7 cellular contexts compared by ENCODE assay signal in the genomic region with DNA sequence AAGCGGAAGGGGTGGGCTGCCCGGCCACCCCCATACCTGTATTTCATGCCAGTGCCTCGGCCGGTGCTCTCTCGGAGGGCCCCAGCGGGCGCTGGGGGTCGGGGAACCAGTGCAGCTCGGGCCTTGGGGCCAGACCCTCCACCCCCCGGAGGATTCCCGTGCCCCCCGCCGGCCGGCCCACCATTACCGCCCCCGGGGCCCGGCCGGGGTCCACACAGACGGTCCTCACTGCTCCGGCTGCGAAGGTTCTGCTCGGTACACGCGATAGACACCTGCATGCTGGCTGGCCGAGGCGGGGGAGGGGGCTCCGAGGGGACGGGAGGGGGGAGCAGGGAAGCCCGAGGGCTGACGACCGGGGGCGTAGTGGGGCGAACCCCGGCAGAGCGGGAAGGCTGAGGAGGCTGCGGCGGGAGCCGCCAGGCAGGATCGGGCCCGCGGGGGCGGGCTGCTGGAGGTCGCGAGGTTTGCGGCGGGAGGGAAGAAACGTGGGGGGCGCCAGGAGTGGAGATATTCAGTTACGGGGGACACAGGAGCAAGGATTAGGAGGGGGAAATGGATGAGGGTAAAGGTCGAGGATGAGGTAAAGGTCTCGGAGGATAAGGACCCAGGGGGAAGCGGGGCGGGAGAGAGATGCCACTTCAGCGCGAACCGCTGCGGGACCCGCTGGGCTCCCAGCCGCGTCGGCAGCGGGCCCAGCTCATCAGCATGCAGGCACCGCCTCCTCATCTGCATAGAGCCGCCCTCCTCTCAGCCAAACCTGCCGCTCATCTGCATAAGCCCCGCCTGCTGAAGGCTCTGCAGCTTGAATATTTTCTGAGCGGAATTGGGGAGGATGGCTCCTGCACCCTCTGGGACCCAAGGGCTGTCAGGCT. TPM values are rescaled to one million over a fixed set of nuclear protein-coding genes. Genes with fewer than 3 reads are reported as not detected.
A peak's percentile ranks its signal among the peaks of the same experiment; 100 is the strongest.
DNase-seq lines count a peak whose midpoint lies in the region; ATAC-seq and TF ChIP-seq lines count a peak whose summit lies in the region.

TSS of gene KCNAB3 (minus strand) at position 699 of the 872 bp plus-strand sequence. CDS start at position 278, 421 bp downstream.

- H3K36me3 ChIP-seq in muscle layer of duodenum (ENCODE audit: control insufficient read depth in 1 of 2, insufficient read depth in 2 of 2, low read length in 2 of 2) (no peaks in the 10 kb centered on the region), uterus (no peaks in the 10 kb centered on the region), tibial artery (peaks cover 0 to 5% (median 0%) of the 10 kb centered on the region in 3 donors)

- H3K4me3 ChIP-seq in muscle layer of duodenum (ENCODE audit: low read depth in 1 of 2, low read length in 2 of 2) (peak within 1 kb of the TSS; percentile 30 to 31), uterus (peak within 1 kb of the TSS; percentile 33 to 39), tibial artery (no peak within 1 kb of the TSS)

- intact Hi-C loops in uterus (cut with DNase I; ENCODE audit: low total_unique reads) (no loop called here), tibial artery (cut with DNase I; ENCODE audit: low total_unique reads) (no loop called here)

- DNase-seq in HFFc6: peak; percentile 74
- DNase-seq in WTC11 (ENCODE audit: low spot score): peak; percentile 87
- DNase-seq in ecto neural progenitor cell (ENCODE audit: low spot score): peak; percentile 92
- peak; percentile 71 to 82 for DNase-seq in uterus
- no peak for DNase-seq in tibial artery

- ATAC-seq in WTC11 (peak; percentile 81), GM21528 (IDR thresholded peaks at IDR 0.05; ENCODE audit: low FRiP score, unreplicated experiment) (no peak)

- no peak within 1 kb of the TSS for H3K27ac ChIP-seq in muscle layer of duodenum (ENCODE audit: low read length)
- H3K27ac ChIP-seq in uterus: peak within 1 kb of the TSS; percentile 18 to 68
- no peak within 1 kb of the TSS for H3K27ac ChIP-seq in tibial artery

- H3K4me1 Mint-ChIP-seq in HFFc6 (ENCODE audit: low read depth): peaks cover 33% of the 10 kb centered on the region
- H3K4me1 Mint-ChIP-seq in WTC11: peaks cover 32% of the 10 kb centered on the region

- H3K9me3 Mint-ChIP-seq in HFFc6: no peaks in the 10 kb centered on the region
- no peaks in the 10 kb centered on the region for H3K9me3 Mint-ChIP-seq in WTC11

- H3K4me3 Mint-ChIP-seq in HFFc6: peak within 1 kb of the TSS; percentile 95
- peak within 1 kb of the TSS; percentile 100 for H3K4me3 Mint-ChIP-seq in WTC11

- H3K4me1 ChIP-seq in muscle layer of duodenum (ENCODE audit: control insufficient read depth in 1 of 2, insufficient read depth in 2 of 2, low read length in 2 of 2): peaks cover 9 to 28% of the 10 kb centered on the region in 2 donors
- peaks cover 0 to 17% of the 10 kb centered on the region in 2 donors for H3K4me1 ChIP-seq in uterus
- H3K4me1 ChIP-seq in tibial artery: peaks cover 0 to 38% (median 25%) of the 10 kb centered on the region in 4 donors

- H3K9me3 ChIP-seq in muscle layer of duodenum (ENCODE audit: control insufficient read depth in 1 of 2, low read length in 2 of 2) (no peaks in the 10 kb centered on the region), uterus (no peaks in the 10 kb centered on the region), tibial artery (no peaks in the 10 kb centered on the region)

- CTCF ChIA-PET in WTC11 (lab: Charles Lee): interaction anchor here (0.6 to 4.8 kb wide), 14 partner anchors 10 to 189 kb away, joined by 3 to 33 read pairs (median 4); partner anchors contain the start of genes ALOXE3 and NAA38

- peak in 1 of 2 donors; percentile 44 for TF ChIP-seq POLR2A in uterus (IDR thresholded peaks at IDR 0.05)

- H3K36me3 Mint-ChIP-seq in HFFc6 (ENCODE audit: low read depth) (peaks cover 12% of the 10 kb centered on the region), WTC11 (no peaks in the 10 kb centered on the region)

- H3K27me3 Mint-ChIP-seq in HFFc6 (ENCODE audit: insufficient read depth) (peaks cover 2% of the 10 kb centered on the region; the same call in 1 of the 2 replicates), WTC11 (ENCODE audit: low read depth) (peaks cover 61% of the 10 kb centered on the region)

- no peaks in the 10 kb centered on the region for H3K27me3 ChIP-seq in muscle layer of duodenum (ENCODE audit: low read depth, low read length)
- H3K27me3 ChIP-seq in uterus: no peaks in the 10 kb centered on the region
- peaks cover 0 to 10% of the 10 kb centered on the region in 2 donors for H3K27me3 ChIP-seq in tibial artery

- H3K27ac Mint-ChIP-seq in HFFc6 (peak within 1 kb of the TSS; percentile 83), WTC11 (no peak within 1 kb of the TSS)

- POLR2A ChIA-PET in WTC11 (lab: Charles Lee): interaction anchor here (1.4 kb wide), 1 partner anchor 14 kb away, joined by 3 read pairs; the partner anchor contains the start of gene RNF227

- TF ChIP-seq CTCF in HFFc6 (IDR thresholded peaks at IDR 0.05) (no peak), WTC11 (IDR thresholded peaks at IDR 0.05) (no peak), uterus (IDR thresholded peaks at IDR 0.05) (no peak), tibial artery (IDR thresholded peaks at IDR 0.05) (no peak)

TF ChIP-seq in WTC11, 78 proteins besides CTCF, POLR2A, EP300 and RAD21:
- TF ChIP-seq SP1 (CRISPR knock-in tag; conservative IDR thresholded peaks at IDR 0.05): peak; percentile 51; the same call in 1 of the 2 replicates
- TF ChIP-seq, protein P1, sequence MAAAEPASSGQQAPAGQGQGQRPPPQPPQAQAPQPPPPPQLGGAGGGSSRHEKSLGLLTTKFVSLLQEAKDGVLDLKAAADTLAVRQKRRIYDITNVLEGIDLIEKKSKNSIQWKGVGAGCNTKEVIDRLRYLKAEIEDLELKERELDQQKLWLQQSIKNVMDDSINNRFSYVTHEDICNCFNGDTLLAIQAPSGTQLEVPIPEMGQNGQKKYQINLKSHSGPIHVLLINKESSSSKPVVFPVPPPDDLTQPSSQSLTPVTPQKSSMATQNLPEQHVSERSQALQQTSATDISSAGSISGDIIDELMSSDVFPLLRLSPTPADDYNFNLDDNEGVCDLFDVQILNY (CRISPR knock-in tag; IDR thresholded peaks at IDR 0.05): no peak

RNA-seq across cellular contexts. Expression of gene KCNAB3, which starts in this region (rescaled TPM):
- total RNA-seq in HFFc6 (2021; fragmentation: NEBNext Ultra II Directional; extraction: Animal tissue kit (Norgen Biotek cat#: 25700)): 1 to 10 TPM; 1.5 to 3.0 (median 2.3) TPM
- total RNA-seq in WTC11 (2021) (3.2 to 6.7 TPM (median 6.5 TPM) in 3 replicates), uterus (10 to 100 TPM in 2 of 4 donors, 1 to 10 TPM in 1, not detected in 1; 3.4 to 32.7 (median 19.5) TPM)

Comparison
In these comparisons a context has a peak if more than half of its experiments do, and no peak if none do; other contexts are left out.
1. DNase-seq: peak in HFFc6 (single experiment), WTC11 (single experiment), ecto neural progenitor cell (single experiment) and uterus (2 of 2); none in tibial artery (0 of 2).
2. H3K27ac ChIP-seq: peak in uterus (2 of 2); none in muscle layer of duodenum (single experiment) and tibial artery (0 of 2).
3. H3K4me3 ChIP-seq: peak in muscle layer of duodenum (2 of 2) and uterus (2 of 2); none in tibial artery (0 of 2).